ENCODE assay signal across 8 cellular contexts in genomic region chr6:10837997-10838793, GRCh38. TPM values are rescaled to one million over a fixed set of nuclear protein-coding genes. Genes with fewer than 3 reads are reported as not detected.
A peak's percentile ranks its signal among the peaks of the same experiment; 100 is the strongest.
DNase-seq lines count a peak whose midpoint lies in the region; ATAC-seq and TF ChIP-seq lines count a peak whose summit lies in the region.

MAK (minus strand) TSS chr6:10838539; CDS start chr6:10830648, 7,891 bp downstream.

- H3K9me3 ChIP-seq in adrenal gland (replicated peaks in 1 of 3) (no peaks in the 10 kb centered on the region), left ventricle myocardium inferior (replicated peaks) (no peaks in the 10 kb centered on the region)

- peaks cover 12% of the 10 kb centered on the region for H3K4me1 Mint-ChIP-seq in progenitor cell of endocrine pancreas (ENCODE audit: low read depth)

- H3K27me3 Mint-ChIP-seq in progenitor cell of endocrine pancreas: peaks cover 20% of the 10 kb centered on the region

- peaks cover 6% of the 10 kb centered on the region for H3K36me3 Mint-ChIP-seq in progenitor cell of endocrine pancreas (ENCODE audit: insufficient read depth)

- H3K4me3 ChIP-seq in GM12875 (ENCODE audit: low read depth, low read length): peak within 1 kb of the TSS; percentile 53
- peak within 1 kb of the TSS; percentile 22 to 64 (median 55) for H3K4me3 ChIP-seq in adrenal gland
- peak within 1 kb of the TSS; percentile 76 for H3K4me3 ChIP-seq in left ventricle myocardium inferior

- no peak for TF ChIP-seq CTCF in GM12875 (IDR thresholded peaks at IDR 0.05; ENCODE audit: borderline replicate concordance, insufficient read depth, low read depth, low read length)
- no peak for TF ChIP-seq CTCF in adrenal gland (IDR thresholded peaks at IDR 0.05)
- TF ChIP-seq CTCF in left ventricle myocardium inferior (IDR thresholded peaks at IDR 0.05; ENCODE audit: borderline replicate concordance): no peak
- no peak for TF ChIP-seq CTCF in progenitor cell of endocrine pancreas (IDR thresholded peaks at IDR 0.05; ENCODE audit: unreplicated experiment)

- intact Hi-C loops in adrenal gland (cut with DNase I): no loop called here
- intact Hi-C loops in left ventricle myocardium inferior (cut with micrococcal nuclease): no loop called here

- peak; percentile 92 to 96 (median 93) for DNase-seq in NCI-H1417 (lab: John Stamatoyannopoulos, UW)
- peak; percentile 92 for DNase-seq in SW480 (ENCODE audit: low spot score)
- DNase-seq in adrenal gland: peak; percentile 84 to 91 (median 86)
- DNase-seq in left ventricle myocardium inferior: peak; percentile 79
- DNase-seq in progenitor cell of endocrine pancreas (ENCODE audit: low spot score, unreplicated experiment): peak; percentile 82
- peak; percentile 81 for DNase-seq in ureter (ENCODE audit: low spot score)

- peak in 1 of 2 donors; percentile 59 for TF ChIP-seq POLR2A in adrenal gland (IDR thresholded peaks at IDR 0.05)

- H3K36me3 ChIP-seq in adrenal gland (replicated peaks in 1 of 2) (no peaks in the 10 kb centered on the region), left ventricle myocardium inferior (no peaks in the 10 kb centered on the region)

- H3K27ac Mint-ChIP-seq in progenitor cell of endocrine pancreas: peak within 1 kb of the TSS; percentile 89

- H3K9me3 Mint-ChIP-seq in progenitor cell of endocrine pancreas (ENCODE audit: low read depth): peaks cover 6% of the 10 kb centered on the region

- H3K27ac ChIP-seq in adrenal gland (peak within 1 kb of the TSS in 3 of 5 donors; percentile 7 to 77 (median 46)), left ventricle myocardium inferior (replicated peaks) (peak within 1 kb of the TSS; percentile 34)

- H3K27me3 ChIP-seq in adrenal gland (no peaks in the 10 kb centered on the region), left ventricle myocardium inferior (ENCODE audit: low read depth) (no peaks in the 10 kb centered on the region)

- peak; percentile 82 for ATAC-seq in HG02759 (IDR thresholded peaks at IDR 0.05; ENCODE audit: unreplicated experiment)

- 0 to 1% (median 0%) methylated on average over 5 to 53 of the region's 53 CpGs for WGBS in adrenal gland, 4 donors

- peaks cover 6 to 14% of the 10 kb centered on the region in 2 donors for H3K4me1 ChIP-seq in adrenal gland (replicated peaks in 1 of 2)
- peaks cover 21% of the 10 kb centered on the region for H3K4me1 ChIP-seq in left ventricle myocardium inferior

- peak within 1 kb of the TSS; percentile 85 for H3K4me3 Mint-ChIP-seq in progenitor cell of endocrine pancreas (ENCODE audit: low read depth)

RNA-seq across cellular contexts. Expression of gene MAK, which starts in this region (rescaled TPM):
- total RNA-seq in adrenal gland (under 1 TPM in 5 of 8 donors, not detected in 3; under 0.01 to 0.43 (median 0.19) TPM), left ventricle myocardium inferior (0.14 TPM), progenitor cell of endocrine pancreas (1.3 TPM in 2 replicates), ureter (0.16 TPM)
- under 1 TPM; 0.07 to 0.13 (median 0.08) TPM for polyA plus RNA-seq in adrenal gland

Comparison
In these comparisons a context has a peak if more than half of its experiments do, and no peak if none do; other contexts are left out.
1. Peak in every context shown above with its lines: DNase-seq, ATAC-seq, H3K4me3 ChIP-seq and H3K27ac ChIP-seq.
2. Peak in DNase-seq, H3K4me3 ChIP-seq and H3K27ac ChIP-seq in adrenal gland; RNA of the gene not detected or under 1 TPM.
3. Peak in DNase-seq, H3K4me3 ChIP-seq and H3K27ac ChIP-seq in left ventricle myocardium inferior; RNA of the gene not detected or under 1 TPM.
4. Peak in DNase-seq in ureter; RNA of the gene not detected or under 1 TPM.